In genomic region chr16:50065624-50066481, GRCh38 we compare ENCODE assay signal across 8 cellular contexts. TPM values are rescaled to one million over a fixed set of nuclear protein-coding genes. Genes with fewer than 3 reads are reported as not detected.
A peak's percentile ranks its signal among the peaks of the same experiment; 100 is the strongest.
DNase-seq lines count a peak whose midpoint lies in the region; ATAC-seq, FAIRE-seq and TF ChIP-seq lines count a peak whose summit lies in the region.

Gene HEATR3, plus strand, starts transcription at chr16:50065970. Its CDS starts 162 bp downstream, at chr16:50066132.

- POLR2A ChIA-PET in AG04449 (lab: Yijun Ruan, JAX): interaction anchor here (0.8 to 1.3 kb wide), 4 partner anchors 12 to 131 kb away, joined by 3 to 4 read pairs (median 4); partner anchors contain the start of gene CNEP1R1

- DNase-seq in AG04449 (ENCODE audit: low read depth, low spot score): peak; percentile 53
- peak; percentile 93 for DNase-seq in NCI-H2227 (lab: John Stamatoyannopoulos, UW; ENCODE audit: unreplicated experiment)
- DNase-seq in bronchial epithelial cell (ENCODE audit: low read depth): peak; percentile 71
- DNase-seq in immature natural killer cell: peak; percentile 89 to 93 (median 93)
- DNase-seq in smooth muscle cell of the brain vasculature (ENCODE audit: low read depth, low spot score): peak; percentile 87

- peaks cover 0 to 3% (median 0%) of the 10 kb centered on the region in 6 donors for H3K9me3 Mint-ChIP-seq in immature natural killer cell

- peaks cover 2% of the 10 kb centered on the region for H3K36me3 ChIP-seq in bronchial epithelial cell (ENCODE audit: control insufficient read depth, insufficient read depth, low read length)

- H3K27ac Mint-ChIP-seq in immature natural killer cell: peak within 1 kb of the TSS; percentile 72 to 95 (median 92)

- peaks cover 7 to 12% (median 11%) of the 10 kb centered on the region in 3 donors for H3K36me3 Mint-ChIP-seq in immature natural killer cell

- peaks cover 30 to 44% of the 10 kb centered on the region in 2 donors for H3K4me1 Mint-ChIP-seq in immature natural killer cell

- H3K27me3 ChIP-seq in bronchial epithelial cell (ENCODE audit: control insufficient read depth, insufficient read depth, low read length): no peaks in the 10 kb centered on the region

- CTCF ChIA-PET in AG04449 (lab: Yijun Ruan, JAX): interaction anchor here (0.5 to 6.1 kb wide), 9 partner anchors 11 to 741 kb away, joined by 3 to 180 read pairs (median 33); partner anchors contain the start of gene CNEP1R1

- TF ChIP-seq CTCF in AG04449 (IDR thresholded peaks at IDR 0.05; ENCODE audit: insufficient read depth, low read length, missing control alignments): no peak
- TF ChIP-seq CTCF in WI38 (IDR thresholded peaks at IDR 0.05; ENCODE audit: low read depth, low read length): no peak
- TF ChIP-seq CTCF in bronchial epithelial cell (IDR thresholded peaks at IDR 0.05; ENCODE audit: insufficient read depth, low read length, severe bottlenecking): no peak

- H3K27me3 Mint-ChIP-seq in immature natural killer cell (ENCODE audit: low read depth in 3 of 3): peaks cover 4 to 12% (median 10%) of the 10 kb centered on the region in 3 donors

- FAIRE-seq in bronchial epithelial cell (lab: Jason Lieb, UNC): no peak

- H3K4me3 ChIP-seq in AG04449 (ENCODE audit: low read depth, low read length) (peak within 1 kb of the TSS; percentile 100), WI38 (ENCODE audit: low read depth, low read length) (peak within 1 kb of the TSS; percentile 78), bronchial epithelial cell (ENCODE audit: low read depth, low read length) (peak within 1 kb of the TSS; percentile 67)

- ATAC-seq in GM18907 (IDR thresholded peaks at IDR 0.05; ENCODE audit: unreplicated experiment) (peak; percentile 83), HG03139 (IDR thresholded peaks at IDR 0.05; ENCODE audit: unreplicated experiment) (peak; percentile 74)

- H3K4me3 Mint-ChIP-seq in immature natural killer cell: peak within 1 kb of the TSS; percentile 88 to 95 (median 92)

RNA-seq across cellular contexts. Expression of gene HEATR3, which starts in this region (rescaled TPM):
- 14.8 and 16.1 TPM in 2 replicates for total RNA-seq in bronchial epithelial cell
- polyA plus RNA-seq in immature natural killer cell: 1 to 10 TPM; 3.2 to 8.5 (median 3.8) TPM

Comparison
In these comparisons a context has a peak if more than half of its experiments do, and no peak if none do; other contexts are left out.
1. Peak in every context shown above with its lines: DNase-seq, ATAC-seq and H3K4me3 ChIP-seq.